In genomic region chr5:77428526-77428925, GRCh38 we compare ENCODE assay signal across 21 cellular contexts.
DNase-seq lines count a peak whose midpoint lies in the region; ATAC-seq and TF ChIP-seq lines count a peak whose summit lies in the region.
"Had no signal": no experiment of that assay in that cellular context is flagged by ENCODE, and none has a peak within 500 bp of the region (broad histone marks: within the 10 kb centered on the region; RNA-seq: fewer than 3 reads in every experiment).

No MANE protein-coding gene starts in this region.

- no peak overlapping the region for H3K27ac Mint-ChIP-seq in activated CD4-positive, alpha-beta T cell treated with anti-CD3 and anti-CD28 coated beads, Interleukin-2, amount 10 ng/mL, durations not matched to agents 7 days and 5 days
- H3K27ac Mint-ChIP-seq: CD4-positive, CD25-positive, alpha-beta regulatory T cell had no signal

- no peak for DNase-seq in adipocyte (ENCODE audit: low read depth)
- no peak for DNase-seq in thoracic aorta (ENCODE audit: low spot score)
- no peak for DNase-seq in NK-92 treated with Interleukin-12 subunit alpha and Interleukin-12 subunit beta, amount 100 ng/mL, for 24 hours (lab: John Stamatoyannopoulos, UW)
- no peak for DNase-seq in activated CD4-positive, alpha-beta T cell treated with anti-CD3 and anti-CD28 coated beads, Interleukin-2, amount 50 U/mL, for 1 hour
- DNase-seq in activated CD4-positive, alpha-beta T cell treated with anti-CD3 and anti-CD28 coated beads, Interleukin-2, amount 10 ng/mL, durations not matched to agents 7 days and 5 days = no peak
- DNase-seq: CD4-positive, CD25-positive, alpha-beta regulatory T cell; EL; GF-D8; Kasumi-1; MG63; NCI-H1048; NCI-H1417 treated with DMSO at 0.1 percent for 48 hours; NCI-H187; NCI-H446 treated with DMSO at 0.1 percent for 48 hours; NCI-H526 treated with DMSO at 0.1 percent for 48 hours; PC-9; RPMI8226; SHP77 had no signal

- H3K9ac ChIP-seq in adipocyte (ENCODE audit: low read length) (peak overlapping the region; percentile 11), muscle layer of colon (ENCODE audit: low read length) (no peak overlapping the region)

- H3K4me1 Mint-ChIP-seq in activated CD4-positive, alpha-beta T cell treated with anti-CD3 and anti-CD28 coated beads, Interleukin-2, amount 10 ng/mL, durations not matched to agents 7 days and 5 days = peaks cover 13% of the 10 kb centered on the region
- H3K4me1 Mint-ChIP-seq: CD4-positive, CD25-positive, alpha-beta regulatory T cell had no signal

- no peaks in the 10 kb centered on the region for H3K27me3 Mint-ChIP-seq in activated CD4-positive, alpha-beta T cell treated with anti-CD3 and anti-CD28 coated beads, Interleukin-2, amount 10 ng/mL, durations not matched to agents 7 days and 5 days
- H3K27me3 Mint-ChIP-seq: CD4-positive, CD25-positive, alpha-beta regulatory T cell had no signal

- H3K36me3 ChIP-seq in adipocyte (ENCODE audit: control insufficient read depth, insufficient read depth, low read length, severe bottlenecking) = peaks cover 58% of the 10 kb centered on the region
- peaks cover 22% of the 10 kb centered on the region for H3K36me3 ChIP-seq in muscle layer of colon (ENCODE audit: insufficient read depth, low read length)
- H3K36me3 ChIP-seq in thoracic aorta = peaks cover 11% of the 10 kb centered on the region

- CTCF ChIA-PET in activated CD4-positive, alpha-beta T cell treated with anti-CD3 and anti-CD28 coated beads, Interleukin-2, amount 10 ng/mL, durations not matched to agents 7 days and 5 days (lab: Charles Lee) = interaction anchor here (1.2 kb wide), 1 partner anchor 30 kb away, joined by 3 read pairs; no protein-coding TSS in a partner anchor

- H3K27ac ChIP-seq in muscle layer of colon (ENCODE audit: low read depth, low read length) (peak overlapping the region; percentile 32), thoracic aorta (peak overlapping the region; percentile 73 to 94)
- H3K27ac ChIP-seq: PC-9 had no signal

- no peaks in the 10 kb centered on the region for H3K27me3 ChIP-seq in adipocyte (replicated peaks; ENCODE audit: control insufficient read depth, insufficient read depth, low read length)
- no peaks in the 10 kb centered on the region for H3K27me3 ChIP-seq in muscle layer of colon (ENCODE audit: control insufficient read depth in 1 of 2, insufficient read depth in 2 of 2, low read length in 2 of 2)
- no peaks in the 10 kb centered on the region for H3K27me3 ChIP-seq in thoracic aorta (replicated peaks; ENCODE audit: insufficient read depth)
- H3K27me3 ChIP-seq: MG63 had no signal

- peaks cover 39% of the 10 kb centered on the region for H3K4me1 ChIP-seq in adipocyte (ENCODE audit: control insufficient read depth, insufficient read depth, low read length)
- H3K4me1 ChIP-seq in muscle layer of colon (ENCODE audit: insufficient read depth, low read length) = peaks cover 19% of the 10 kb centered on the region
- peaks cover 21 to 66% of the 10 kb centered on the region in 2 donors for H3K4me1 ChIP-seq in thoracic aorta (ENCODE audit: control insufficient read depth in 1 of 2, low read depth in 2 of 2)

- H3K4me3 ChIP-seq in adipocyte (ENCODE audit: low read length) = no peak overlapping the region
- no peak overlapping the region for H3K4me3 ChIP-seq in muscle layer of colon (ENCODE audit: low read depth in 1 of 2, low read length in 2 of 2)
- no peak overlapping the region for H3K4me3 ChIP-seq in thoracic aorta
- H3K4me3 ChIP-seq: MG63, PC-9 had no signal

- no peaks in the 10 kb centered on the region for H3K9me3 Mint-ChIP-seq in activated CD4-positive, alpha-beta T cell treated with anti-CD3 and anti-CD28 coated beads, Interleukin-2, amount 10 ng/mL, durations not matched to agents 7 days and 5 days
- H3K9me3 Mint-ChIP-seq: CD4-positive, CD25-positive, alpha-beta regulatory T cell had no signal

- peak; percentile 39 for ATAC-seq in thoracic aorta (ENCODE audit: insufficient number of reproducible peaks, low FRiP score, low read depth)
- no peak for ATAC-seq in HG03097 (IDR thresholded peaks at IDR 0.05; ENCODE audit: low FRiP score, unreplicated experiment)
- ATAC-seq: HCT116 had no signal

- H3K4me3 Mint-ChIP-seq in activated CD4-positive, alpha-beta T cell treated with anti-CD3 and anti-CD28 coated beads, Interleukin-2, amount 10 ng/mL, durations not matched to agents 7 days and 5 days = no peak overlapping the region
- H3K4me3 Mint-ChIP-seq: CD4-positive, CD25-positive, alpha-beta regulatory T cell had no signal

- TF ChIP-seq CTCF in thoracic aorta (IDR thresholded peaks at IDR 0.05) = no peak

- POLR2A ChIA-PET in activated CD4-positive, alpha-beta T cell treated with anti-CD3 and anti-CD28 coated beads, Interleukin-2, amount 10 ng/mL, durations not matched to agents 7 days and 5 days (lab: Charles Lee) = no interaction called here

- peaks cover 11% of the 10 kb centered on the region for H3K36me3 Mint-ChIP-seq in activated CD4-positive, alpha-beta T cell treated with anti-CD3 and anti-CD28 coated beads, Interleukin-2, amount 10 ng/mL, durations not matched to agents 7 days and 5 days (ENCODE audit: low read depth)

- H3K9me3 ChIP-seq in adipocyte (ENCODE audit: control insufficient read depth, low read length) = no peaks in the 10 kb centered on the region
- no peaks in the 10 kb centered on the region for H3K9me3 ChIP-seq in muscle layer of colon (ENCODE audit: low read length)
- no peaks in the 10 kb centered on the region for H3K9me3 ChIP-seq in thoracic aorta
- H3K9me3 ChIP-seq: MG63 had no signal
